Comparison of ENCODE assay signal across 8 cellular contexts in genomic region chr17:40005527-40005926, GRCh38. TPM values are rescaled to one million over a fixed set of nuclear protein-coding genes. Genes with fewer than 3 reads are reported as not detected.
"Had no signal": no experiment of that assay in that cellular context is flagged by ENCODE, and none has a peak within 500 bp of the region (broad histone marks: within the 10 kb centered on the region; RNA-seq: fewer than 3 reads in every experiment).

No MANE protein-coding gene starts in this region.

- H3K4me3 ChIP-seq: GM12878 had no signal

- ATAC-seq: GM12878 had no signal

- DNase-seq: GDM1, GF-D8 had no signal

- FAIRE-seq: G401.6, GM12878, GM12891, GM12892, GM18507, GM19239 had no signal

RNA-seq across cellular contexts. Expression of gene GSDMA, which starts 42.7 kb away (rescaled TPM):
- total RNA-seq: GM12878 had no signal
